Comparison of ENCODE assay signal across 32 cellular contexts in the genomic region with DNA sequence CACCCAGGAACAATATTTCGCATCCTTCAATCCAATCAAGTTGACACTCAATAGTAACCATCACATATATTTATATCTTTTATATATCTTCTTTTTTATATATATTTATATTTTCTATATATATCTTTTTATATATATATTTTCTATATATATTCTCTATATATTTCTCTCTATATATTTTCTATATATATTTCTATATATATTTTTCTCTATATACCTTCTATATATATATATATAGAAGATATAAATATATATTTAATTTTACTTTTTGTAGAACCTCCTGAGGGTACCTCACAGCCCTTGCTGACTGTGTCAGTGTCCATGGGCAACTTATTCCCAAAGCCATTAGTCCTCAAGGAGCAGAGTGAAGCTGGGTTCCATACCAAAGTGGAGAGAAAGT. TPM values are rescaled to one million over a fixed set of nuclear protein-coding genes. Genes with fewer than 3 reads are reported as not detected.
"Had no signal": no experiment of that assay in that cellular context is flagged by ENCODE, and none has a peak within 500 bp of the region (broad histone marks: within the 10 kb centered on the region; RNA-seq: fewer than 3 reads in every experiment).

No MANE protein-coding gene starts in this region.

- FAIRE-seq: keratinocyte, urothelium cell line had no signal

- H3K4me3 ChIP-seq: ascending aorta, esophagus squamous epithelium, skin epidermis, thoracic aorta had no signal

- H3K27me3 Mint-ChIP-seq: progenitor cell of endocrine pancreas had no signal

- H3K4me3 Mint-ChIP-seq: activated CD4-positive, alpha-beta memory T cell treated with anti-CD3 and anti-CD28 coated beads, Interleukin-2, amount 10 ng/mL, durations not matched to agents 7 days and 5 days; activated CD4-positive, alpha-beta T cell treated with anti-CD3 and anti-CD28 coated beads, Interleukin-2, amount 10 ng/mL, durations not matched to agents 7 days and 5 days; activated naive CD4-positive, alpha-beta T cell treated with anti-CD3 and anti-CD28 coated beads, Interleukin-2, amount 50 U/mL, for 24 hours; activated T-cell treated with anti-CD3 and anti-CD28 coated beads, Interleukin-2, amount 50 U/mL, for 4 hours; activated T-helper 17 cell treated with anti-CD3 and anti-CD28 coated beads, Interleukin-2, amount 50 U/mL, for 72 hours; brain; mesothelial cell of epicardium; naive B cell; nephron progenitor cell; stimulated activated effector memory CD8-positive, alpha-beta T cell treated with anti-CD3 and anti-CD28 coated beads, Interleukin-12 subunit alpha, Interleukin-12 subunit beta, amount 100 ng/mL, for 72 hours; stimulated activated naive CD8-positive, alpha-beta T cell treated with anti-CD3 and anti-CD28 coated beads, Interleukin-15, Interleukin-2, amounts not matched to agents 100 ng/mL and 50 ng/mL, for 24 hours; T-helper 17 cell had no signal

- H3K27me3 ChIP-seq: ascending aorta, esophagus squamous epithelium had no signal

- H3K36me3 Mint-ChIP-seq: activated naive CD4-positive, alpha-beta T cell treated with anti-CD3 and anti-CD28 coated beads, Interleukin-2, amount 50 U/mL, for 24 hours; brain; mesothelial cell of epicardium; naive B cell; stimulated activated effector memory CD8-positive, alpha-beta T cell treated with anti-CD3 and anti-CD28 coated beads, Interleukin-12 subunit alpha, Interleukin-12 subunit beta, amount 100 ng/mL, for 72 hours had no signal

- H3K4me1 Mint-ChIP-seq: activated CD4-positive, alpha-beta memory T cell treated with anti-CD3 and anti-CD28 coated beads, Interleukin-2, amount 10 ng/mL, durations not matched to agents 7 days and 5 days; activated CD4-positive, alpha-beta T cell treated with anti-CD3 and anti-CD28 coated beads, Interleukin-2, amount 10 ng/mL, durations not matched to agents 7 days and 5 days; activated naive CD4-positive, alpha-beta T cell treated with anti-CD3 and anti-CD28 coated beads, Interleukin-2, amount 50 U/mL, for 24 hours; activated T-helper 17 cell treated with anti-CD3 and anti-CD28 coated beads, Interleukin-2, amount 50 U/mL, for 72 hours; mesothelial cell of epicardium; naive B cell; nephron progenitor cell; stimulated activated effector memory CD8-positive, alpha-beta T cell treated with anti-CD3 and anti-CD28 coated beads, Interleukin-12 subunit alpha, Interleukin-12 subunit beta, amount 100 ng/mL, for 72 hours; T-helper 17 cell had no signal

- H3K9me3 Mint-ChIP-seq: activated CD4-positive, alpha-beta memory T cell treated with anti-CD3 and anti-CD28 coated beads, Interleukin-2, amount 10 ng/mL, durations not matched to agents 7 days and 5 days; activated CD4-positive, alpha-beta T cell treated with anti-CD3 and anti-CD28 coated beads, Interleukin-2, amount 10 ng/mL, durations not matched to agents 7 days and 5 days; activated naive CD4-positive, alpha-beta T cell treated with anti-CD3 and anti-CD28 coated beads, Interleukin-2, amount 50 U/mL, for 24 hours; activated T-cell treated with anti-CD3 and anti-CD28 coated beads, Interleukin-2, amount 50 U/mL, for 4 hours; mesothelial cell of epicardium; nephron progenitor cell; stimulated activated effector memory CD8-positive, alpha-beta T cell treated with anti-CD3 and anti-CD28 coated beads, Interleukin-12 subunit alpha, Interleukin-12 subunit beta, amount 100 ng/mL, for 72 hours; stimulated activated naive CD8-positive, alpha-beta T cell treated with anti-CD3 and anti-CD28 coated beads, Interleukin-15, Interleukin-2, amounts not matched to agents 100 ng/mL and 50 ng/mL, for 24 hours had no signal

- H3K36me3 ChIP-seq: ascending aorta, esophagus squamous epithelium, neutrophil, thoracic aorta had no signal

- H3K9me3 ChIP-seq: ascending aorta, esophagus squamous epithelium, neutrophil, thoracic aorta had no signal

- DNase-seq: activated CD4-positive, alpha-beta memory T cell treated with anti-CD3 and anti-CD28 coated beads, Interleukin-2, amount 10 ng/mL, durations not matched to agents 7 days and 5 days; activated CD4-positive, alpha-beta T cell treated with anti-CD3 and anti-CD28 coated beads for 1 hour; activated CD4-positive, alpha-beta T cell treated with anti-CD3 and anti-CD28 coated beads, Interleukin-2, amount 10 ng/mL, durations not matched to agents 7 days and 5 days; activated gamma-delta T cell treated with Interleukin-2 at 50 U/mL for 16 hours; activated T-cell treated with anti-CD3 and anti-CD28 coated beads, Interleukin-2, amount 50 U/mL, for 4 hours; cortex of kidney; esophagus squamous epithelium; hippocampal formation; naive B cell; nephron progenitor cell; retina; stimulated activated CD4-positive, alpha-beta T cell treated with anti-CD3 and anti-CD28 coated beads, Interleukin-4, amount 100 ng/mL, for 24 hours; T-helper 17 cell; T1000 had no signal

- ATAC-seq: activated T-cell treated with anti-CD3 and anti-CD28 coated beads, Interleukin-2, amount 50 U/mL, for 4 hours; activated T-helper 17 cell treated with anti-CD3 and anti-CD28 coated beads, Interleukin-2, amount 50 U/mL, for 72 hours; stimulated activated effector memory CD8-positive, alpha-beta T cell treated with anti-CD3 and anti-CD28 coated beads, Interleukin-12 subunit alpha, Interleukin-12 subunit beta, amount 100 ng/mL, for 72 hours; T-helper 17 cell had no signal

- H3K27ac Mint-ChIP-seq: activated CD4-positive, alpha-beta memory T cell treated with anti-CD3 and anti-CD28 coated beads, Interleukin-2, amount 10 ng/mL, durations not matched to agents 7 days and 5 days; activated CD4-positive, alpha-beta T cell treated with anti-CD3 and anti-CD28 coated beads, Interleukin-2, amount 10 ng/mL, durations not matched to agents 7 days and 5 days; activated naive CD4-positive, alpha-beta T cell treated with anti-CD3 and anti-CD28 coated beads, Interleukin-2, amount 50 U/mL, for 24 hours; activated T-helper 17 cell treated with anti-CD3 and anti-CD28 coated beads, Interleukin-2, amount 50 U/mL, for 72 hours; brain; mesothelial cell of epicardium; naive B cell; nephron progenitor cell; progenitor cell of endocrine pancreas; stimulated activated effector memory CD8-positive, alpha-beta T cell treated with anti-CD3 and anti-CD28 coated beads, Interleukin-12 subunit alpha, Interleukin-12 subunit beta, amount 100 ng/mL, for 72 hours; stimulated activated naive CD8-positive, alpha-beta T cell treated with anti-CD3 and anti-CD28 coated beads, Interleukin-15, Interleukin-2, amounts not matched to agents 100 ng/mL and 50 ng/mL, for 24 hours; T-helper 17 cell had no signal

- H3K27ac ChIP-seq: ascending aorta, neutrophil, thoracic aorta had no signal

RNA-seq across cellular contexts. Expression of a gene that starts 24.4 kb away (rescaled TPM):
- total RNA-seq: activated CD4-positive, alpha-beta memory T cell treated with anti-CD3 and anti-CD28 coated beads, Interleukin-2, amount 10 ng/mL, durations not matched to agents 7 days and 5 days; activated CD4-positive, alpha-beta T cell treated with anti-CD3 and anti-CD28 coated beads, Interleukin-2, amount 10 ng/mL, durations not matched to agents 7 days and 5 days; activated T-helper 17 cell treated with anti-CD3 and anti-CD28 coated beads, Interleukin-2, amount 50 U/mL, for 72 hours; ascending aorta; cardiac septum; osteocyte; progenitor cell of endocrine pancreas; T-helper 17 cell had no signal

RNA-seq across cellular contexts. Expression of a gene that starts 45.9 kb away (rescaled TPM):
- total RNA-seq: activated CD4-positive, alpha-beta memory T cell treated with anti-CD3 and anti-CD28 coated beads, Interleukin-2, amount 10 ng/mL, durations not matched to agents 7 days and 5 days; activated CD4-positive, alpha-beta T cell treated with anti-CD3 and anti-CD28 coated beads, Interleukin-2, amount 10 ng/mL, durations not matched to agents 7 days and 5 days; activated T-cell treated with anti-CD3 and anti-CD28 coated beads, Interleukin-2, amount 50 U/mL, for 4 hours; activated T-helper 17 cell treated with anti-CD3 and anti-CD28 coated beads, Interleukin-2, amount 50 U/mL, for 72 hours; ascending aorta; cardiac septum; cerebellum; liver; mammary epithelial cell; osteocyte; progenitor cell of endocrine pancreas; T-helper 17 cell had no signal
- polyA plus RNA-seq: mammary epithelial cell had no signal
